In genomic region chr17:42458497-42459255, GRCh38 we compare ENCODE assay signal across 7 cellular contexts.
DNase-seq lines count a peak whose midpoint lies in the region; ATAC-seq lines count a peak whose summit lies in the region.

TSS of gene ATP6V0A1 (plus strand) at chr17:42458878. CDS start at chr17:42460895, 2,017 bp downstream.

- ATAC-seq in GM18519 (IDR thresholded peaks at IDR 0.05; ENCODE audit: low FRiP score, unreplicated experiment) (peak; percentile 61), HG03064 (IDR thresholded peaks at IDR 0.05; ENCODE audit: low read depth, unreplicated experiment) (peak; percentile 40)
- ATAC-seq in central memory CD8-positive, alpha-beta T cell (replicated peaks; ENCODE audit: extremely low read depth, poor library complexity, severe bottlenecking), result peak; percentile 48

- H3K27ac Mint-ChIP-seq in central memory CD8-positive, alpha-beta T cell (ENCODE audit: low read depth), result peak within 1 kb of the TSS; percentile 90

- H3K4me3 Mint-ChIP-seq in central memory CD8-positive, alpha-beta T cell, result peak within 1 kb of the TSS; percentile 78

- DNase-seq in NCI-H2227 (lab: John Stamatoyannopoulos, UW; ENCODE audit: unreplicated experiment) (peak; percentile 95), iris pigment epithelial cell (ENCODE audit: low read depth) (peak; percentile 89)
- DNase-seq in activated CD4-positive, CD25-positive, alpha-beta regulatory T cell treated with anti-CD3 and anti-CD28 coated beads, Interleukin-2, amount 50 U/mL, for 16 hours (ENCODE audit: low read depth, low spot score), result peak; percentile 75
- peak; percentile 49 to 52 for DNase-seq in central memory CD8-positive, alpha-beta T cell (ENCODE audit: low spot score in 2 of 2)
- peak; percentile 79 to 92 for DNase-seq in stimulated activated CD4-positive, alpha-beta T cell treated with anti-CD3 and anti-CD28 coated beads, Interleukin-12 subunit alpha, Interleukin-12 subunit beta, amount 100 ng/mL, for 24 hours (ENCODE audit: low read depth in 2 of 2)

- peaks cover 5% of the 10 kb centered on the region for H3K36me3 Mint-ChIP-seq in central memory CD8-positive, alpha-beta T cell (ENCODE audit: insufficient read depth)

- H3K4me1 Mint-ChIP-seq in central memory CD8-positive, alpha-beta T cell, result peaks cover 42% of the 10 kb centered on the region

- no peaks in the 10 kb centered on the region for H3K9me3 Mint-ChIP-seq in central memory CD8-positive, alpha-beta T cell

- peaks cover 22% of the 10 kb centered on the region for H3K27me3 Mint-ChIP-seq in central memory CD8-positive, alpha-beta T cell

Comparison
In these comparisons a context has a peak if more than half of its experiments do, and no peak if none do; other contexts are left out.
1. Peak in every context shown above with its lines: DNase-seq and ATAC-seq.